Comparison of ENCODE assay signal across 8 cellular contexts in genomic region chr12:46373303-46374182, GRCh38. TPM values are rescaled to one million over a fixed set of nuclear protein-coding genes. Genes with fewer than 3 reads are reported as not detected.
DNase-seq lines count a peak whose midpoint lies in the region; TF ChIP-seq lines count a peak whose summit lies in the region.

No MANE protein-coding gene starts in this region.

- peak overlapping the region; percentile 100 for H3K4me3 Mint-ChIP-seq in neural crest cell

- no peaks in the 10 kb centered on the region for H3K9me3 ChIP-seq in uterus

- no peaks in the 10 kb centered on the region for H3K36me3 ChIP-seq in uterus

- peaks cover 21% of the 10 kb centered on the region for H3K36me3 Mint-ChIP-seq in neural crest cell (ENCODE audit: low read depth)

- TF ChIP-seq CTCF in fibroblast of villous mesenchyme (IDR thresholded peaks at IDR 0.05; ENCODE audit: insufficient read depth, low read depth, low read length) (peak; percentile 41), neural crest cell (conservative IDR thresholded peaks at IDR 0.05) (no peak), uterus (IDR thresholded peaks at IDR 0.05) (peak; percentile 21 to 47 (median 26))

- peaks cover 33% of the 10 kb centered on the region for H3K27me3 Mint-ChIP-seq in neural crest cell (ENCODE audit: low read depth)

- no peaks in the 10 kb centered on the region for H3K27me3 ChIP-seq in uterus

- H3K27ac Mint-ChIP-seq in neural crest cell (ENCODE audit: unreplicated experiment) = peak overlapping the region; percentile 98

- TF ChIP-seq POLR2A in uterus (IDR thresholded peaks at IDR 0.05) = peak; percentile 11 to 57

- H3K27ac ChIP-seq in uterus = peak overlapping the region; percentile 98 to 100

- no peaks in the 10 kb centered on the region for H3K9me3 Mint-ChIP-seq in neural crest cell

- H3K4me3 ChIP-seq in fibroblast of villous mesenchyme (ENCODE audit: low read depth, low read length) (peak overlapping the region; percentile 95), uterus (peak overlapping the region; percentile 91 to 92)

- peaks cover 0 to 3% of the 10 kb centered on the region in 2 donors for H3K4me1 ChIP-seq in uterus

- DNase-seq in SIG-M5 treated with dmso at 0.1 percent for 504 hours (lab: John Stamatoyannopoulos, UW; ENCODE audit: unreplicated experiment) = peak; percentile 37
- DNase-seq in SIG-M5 (lab: John Stamatoyannopoulos, UW) = no peak
- DNase-seq in NCI-H82 treated with DMSO at 0.1 percent for 48 hours (lab: John Stamatoyannopoulos, UW; ENCODE audit: unreplicated experiment) = peak; percentile 44
- peak; percentile 79 for DNase-seq in activated effector memory CD4-positive, alpha-beta T cell treated with anti-CD3 and anti-CD28 coated beads, Interleukin-2, amount 50 U/mL, for 16 hours
- DNase-seq in fibroblast of villous mesenchyme (ENCODE audit: low read depth) = peak; percentile 76
- peak; percentile 57 for DNase-seq in neural crest cell (ENCODE audit: low read depth, low spot score)
- peak; percentile 60 to 72 for DNase-seq in uterus
- no peak for DNase-seq in NCI-H446 treated with DMSO at 0.1 percent for 48 hours (lab: John Stamatoyannopoulos, UW)

- H3K4me1 Mint-ChIP-seq in neural crest cell = peaks cover 37% of the 10 kb centered on the region

- intact Hi-C loops in uterus (cut with DNase I; ENCODE audit: low total_unique reads) = loop anchor here (10.0 kb wide), 1 partner anchor 291 kb away; no protein-coding TSS in a partner anchor

RNA-seq across cellular contexts. Expression of gene SLC38A2, which starts 1.0 kb away (rescaled TPM):
- 914 and 1,547 TPM in 2 replicates for total RNA-seq in fibroblast of villous mesenchyme
- total RNA-seq in neural crest cell = 186 and 199 TPM in 2 replicates
- 100 to 1,000 TPM; 234 to 487 (median 372) TPM for total RNA-seq in uterus

Comparison
In these comparisons a context has a peak if more than half of its experiments do, and no peak if none do; other contexts are left out.
1. DNase-seq: peak in SIG-M5 treated with dmso at 0.1 percent for 504 hours (single experiment), NCI-H82 treated with DMSO at 0.1 percent for 48 hours (single experiment), activated effector memory CD4-positive, alpha-beta T cell treated with anti-CD3 and anti-CD28 coated beads, Interleukin-2, amount 50 U/mL, for 16 hours (single experiment), fibroblast of villous mesenchyme (single experiment), neural crest cell (single experiment) and uterus (2 of 2); none in SIG-M5 (single experiment) and NCI-H446 treated with DMSO at 0.1 percent for 48 hours (single experiment).